11 cellular contexts compared by ENCODE assay signal in genomic region chr9:126482361-126483044, GRCh38.
DNase-seq lines count a peak whose midpoint lies in the region; ATAC-seq, FAIRE-seq and TF ChIP-seq lines count a peak whose summit lies in the region.
"Had no signal": no experiment of that assay in that cellular context is flagged by ENCODE, and none has a peak within 500 bp of the region (broad histone marks: within the 10 kb centered on the region; RNA-seq: fewer than 3 reads in every experiment).

No MANE protein-coding gene starts in this region.

- no peaks in the 10 kb centered on the region for H3K27me3 ChIP-seq in H7 (ENCODE audit: control insufficient read depth, insufficient read depth, low read length)
- H3K27me3 ChIP-seq: tibial nerve had no signal

- H3K4me3 Mint-ChIP-seq in chondrocyte (ENCODE audit: unreplicated experiment), result no peak overlapping the region
- H3K4me3 Mint-ChIP-seq: activated naive CD8-positive, alpha-beta T cell treated with anti-CD3 and anti-CD28 coated beads, Interleukin-2, amount 50 U/mL, for 24 hours had no signal

- peaks cover 6% of the 10 kb centered on the region for H3K4me1 Mint-ChIP-seq in chondrocyte (ENCODE audit: low read depth)

- no peaks in the 10 kb centered on the region for H3K36me3 ChIP-seq in H7 (replicated peaks; ENCODE audit: control insufficient read depth, insufficient read depth, low read length)

- no peaks in the 10 kb centered on the region for H3K9me3 Mint-ChIP-seq in chondrocyte (ENCODE audit: low read depth)

- no peaks in the 10 kb centered on the region for H3K27me3 Mint-ChIP-seq in chondrocyte (ENCODE audit: low read depth)
- H3K27me3 Mint-ChIP-seq: activated naive CD8-positive, alpha-beta T cell treated with anti-CD3 and anti-CD28 coated beads, Interleukin-2, amount 50 U/mL, for 24 hours had no signal

- DNase-seq in H7 (peak; percentile 96), chondrocyte (ENCODE audit: low spot score) (no peak), iPS-NIHi11 (ENCODE audit: low spot score) (peak; percentile 87), skeletal muscle cell (ENCODE audit: low read depth) (peak; percentile 41), RCC 7860 (ENCODE audit: low spot score) (no peak)
- DNase-seq: activated naive CD8-positive, alpha-beta T cell treated with anti-CD3 and anti-CD28 coated beads, Interleukin-2, amount 50 U/mL, for 24 hours; DMS79 had no signal

- ATAC-seq in GM21619 (IDR thresholded peaks at IDR 0.05; ENCODE audit: unreplicated experiment), result no peak
- no peak for ATAC-seq in HG02981 (IDR thresholded peaks at IDR 0.05; ENCODE audit: unreplicated experiment)
- no peak for ATAC-seq in HG03175 (IDR thresholded peaks at IDR 0.05; ENCODE audit: unreplicated experiment)
- ATAC-seq: activated naive CD8-positive, alpha-beta T cell treated with anti-CD3 and anti-CD28 coated beads, Interleukin-2, amount 50 U/mL, for 24 hours had no signal

- FAIRE-seq in RCC 7860 (lab: Jason Lieb, UNC), result no peak

- TF ChIP-seq CTCF in chondrocyte (IDR thresholded peaks at IDR 0.05), result no peak

- peaks cover 9% of the 10 kb centered on the region for H3K36me3 Mint-ChIP-seq in chondrocyte (ENCODE audit: low read depth)

- H3K4me3 ChIP-seq in H7 (ENCODE audit: insufficient read depth, low read depth, low read length), result peak overlapping the region; percentile 8; the same call in 1 of the 2 replicates
- no peak overlapping the region for H3K4me3 ChIP-seq in skeletal muscle cell (ENCODE audit: low read depth, low read length)
- H3K4me3 ChIP-seq: tibial nerve had no signal

- peak overlapping the region; percentile 69 for H3K27ac Mint-ChIP-seq in chondrocyte (ENCODE audit: unreplicated experiment)
- H3K27ac Mint-ChIP-seq: activated naive CD8-positive, alpha-beta T cell treated with anti-CD3 and anti-CD28 coated beads, Interleukin-2, amount 50 U/mL, for 24 hours had no signal

Comparison
In these comparisons a context has a peak if more than half of its experiments do, and no peak if none do; other contexts are left out.
1. DNase-seq: peak in H7 (single experiment), iPS-NIHi11 (single experiment) and skeletal muscle cell (single experiment); none in chondrocyte (single experiment) and RCC 7860 (single experiment).